Comparison of ENCODE assay signal across 28 cellular contexts in genomic region chr13:31110169-31110568, GRCh38.
"Had no signal": no experiment of that assay in that cellular context is flagged by ENCODE, and none has a peak within 500 bp of the region (broad histone marks: within the 10 kb centered on the region; RNA-seq: fewer than 3 reads in every experiment).

No MANE protein-coding gene starts in this region.

- DNase-seq: cerebellar nuclear complex; effector CD8-positive, alpha-beta T cell; endodermal cell; foreskin fibroblast; gastrocnemius medialis; heart left ventricle; kidney; mesenchymal stem cell; midbrain; naive thymus-derived CD4-positive, alpha-beta T cell; occipital lobe; pancreas; right lobe of liver; stimulated activated CD4-positive, alpha-beta T cell treated with anti-CD3 and anti-CD28 coated beads, Interleukin-12 subunit alpha, Interleukin-12 subunit beta, amount 100 ng/mL, for 4 hours; stimulated activated CD4-positive, alpha-beta T cell treated with anti-CD3 and anti-CD28 coated beads, Interleukin-1b, Interleukin-23, amount 100 ng/mL, for 48 hours; stimulated activated CD4-positive, alpha-beta T cell treated with anti-CD3 and anti-CD28 coated beads, Interleukin-4, amount 100 ng/mL, for 24 hours; stimulated activated naive CD8-positive, alpha-beta T cell treated with anti-CD3 and anti-CD28 coated beads, Interleukin-15, Interleukin-2, amounts not matched to agents 100 U/mL and 50 U/mL, for 24 hours; substantia nigra; testis; uterus had no signal

- ATAC-seq: esophagus mucosa; gastrocnemius medialis; left lobe of liver; naive thymus-derived CD4-positive, alpha-beta T cell; pancreas; right lobe of liver; stimulated activated naive CD8-positive, alpha-beta T cell treated with anti-CD3 and anti-CD28 coated beads, Interleukin-15, Interleukin-2, amounts not matched to agents 100 U/mL and 50 U/mL, for 24 hours had no signal

- H3K27ac Mint-ChIP-seq: endodermal cell; naive thymus-derived CD4-positive, alpha-beta T cell; stimulated activated effector memory CD8-positive, alpha-beta T cell treated with anti-CD3 and anti-CD28 coated beads, Interleukin-12 subunit alpha, Interleukin-12 subunit beta, amount 100 ng/mL, for 72 hours; type B pancreatic cell had no signal

- H3K4me1 Mint-ChIP-seq: naive thymus-derived CD4-positive, alpha-beta T cell had no signal

- H3K4me3 ChIP-seq: gastrocnemius medialis, heart left ventricle, hepatocyte, lung, pancreas, right lobe of liver, smooth muscle cell, testis, tibial artery, uterus had no signal

- H3K4me3 Mint-ChIP-seq: endodermal cell; naive thymus-derived CD4-positive, alpha-beta T cell; stimulated activated effector memory CD8-positive, alpha-beta T cell treated with anti-CD3 and anti-CD28 coated beads, Interleukin-12 subunit alpha, Interleukin-12 subunit beta, amount 100 ng/mL, for 72 hours; type B pancreatic cell had no signal

- H3K36me3 ChIP-seq: gastrocnemius medialis, heart left ventricle, pancreas, right lobe of liver, tibial artery, uterus had no signal

- H3K27me3 ChIP-seq: gastrocnemius medialis, hepatocyte, pancreas, right lobe of liver, testis, uterus had no signal

- FAIRE-seq: kidney, pancreas had no signal

- H3K36me3 Mint-ChIP-seq: stimulated activated effector memory CD8-positive, alpha-beta T cell treated with anti-CD3 and anti-CD28 coated beads, Interleukin-12 subunit alpha, Interleukin-12 subunit beta, amount 100 ng/mL, for 72 hours; type B pancreatic cell had no signal

- H3K9me3 Mint-ChIP-seq: endodermal cell; naive thymus-derived CD4-positive, alpha-beta T cell; stimulated activated effector memory CD8-positive, alpha-beta T cell treated with anti-CD3 and anti-CD28 coated beads, Interleukin-12 subunit alpha, Interleukin-12 subunit beta, amount 100 ng/mL, for 72 hours; type B pancreatic cell had no signal
